Comparison of ENCODE assay signal across 1 cellular context in genomic region chr7:127667017-127667670, GRCh38.
TF ChIP-seq lines count a peak whose summit lies in the region.

No MANE protein-coding gene starts in this region.

TF ChIP-seq in GM12878, 131 proteins besides CTCF, POLR2A, EP300 and RAD21:
- TF ChIP-seq MEF2A (IDR thresholded peaks at IDR 0.05; ENCODE audit: insufficient read depth, low read depth, low read length) = no peak
- no peak for TF ChIP-seq IKZF2 (IDR thresholded peaks at IDR 0.05)
- TF ChIP-seq MAX (IDR thresholded peaks at IDR 0.05; ENCODE audit: low read depth, low read length) = no peak
- TF ChIP-seq NR2F1 (conservative IDR thresholded peaks at IDR 0.05) = no peak
- TF ChIP-seq SRF (IDR thresholded peaks at IDR 0.05; ENCODE audit: low read depth in 2 of 2, low read length in 2 of 2) = no peak
- no peak for TF ChIP-seq JUND (IDR thresholded peaks at IDR 0.05; ENCODE audit: low read depth, low read length)
- peak; percentile 58; the same call in 1 of the 2 replicates for TF ChIP-seq NFIC (IDR thresholded peaks at IDR 0.05; ENCODE audit: low read depth, low read length)
- peak; percentile 88 for TF ChIP-seq JUNB (IDR thresholded peaks at IDR 0.05)
- no peak for TF ChIP-seq TCF7 (IDR thresholded peaks at IDR 0.05; ENCODE audit: borderline replicate concordance)
- TF ChIP-seq PAX5 (IDR thresholded peaks at IDR 0.05; ENCODE audit: borderline replicate concordance, low read depth, low read length) = no peak
- peak; percentile 19; the same call in 1 of the 2 replicates for TF ChIP-seq CREM (IDR thresholded peaks at IDR 0.05; ENCODE audit: low read depth)
- no peak for TF ChIP-seq HSF1 (IDR thresholded peaks at IDR 0.05; ENCODE audit: low read depth, low read length)
- TF ChIP-seq TCF12 (IDR thresholded peaks at IDR 0.05; ENCODE audit: low read depth, low read length) = no peak
- no peak for TF ChIP-seq FOXM1 (IDR thresholded peaks at IDR 0.05; ENCODE audit: low read depth, low read length)
- no peak for TF ChIP-seq CEBPZ (IDR thresholded peaks at IDR 0.05; ENCODE audit: low read depth, low read length)
- no peak for TF ChIP-seq HDAC6 (IDR thresholded peaks at IDR 0.05; ENCODE audit: unreplicated experiment)
- TF ChIP-seq PBX3 (IDR thresholded peaks at IDR 0.05; ENCODE audit: insufficient replicate concordance, low read depth, low read length) = no peak
- 0 out of 2 replicates have a peak, but pooled peaks have one; percentile 16 for TF ChIP-seq GABPA (IDR thresholded peaks at IDR 0.05; ENCODE audit: low read depth)
- no peak for TF ChIP-seq BCL3 (IDR thresholded peaks at IDR 0.05; ENCODE audit: borderline replicate concordance, insufficient read depth, low read depth, low read length, poor library complexity, severe bottlenecking)
- no peak for TF ChIP-seq MTA3 (IDR thresholded peaks at IDR 0.05; ENCODE audit: borderline replicate concordance, low read length)
- no peak for TF ChIP-seq BHLHE40 (IDR thresholded peaks at IDR 0.05; ENCODE audit: borderline replicate concordance in 1 of 2, low read depth in 2 of 2, low read length in 1 of 2)
- no peak for TF ChIP-seq BACH1 (IDR thresholded peaks at IDR 0.05; ENCODE audit: borderline replicate concordance)
